Comparison of ENCODE assay signal across 6 cellular contexts in genomic region chr17:48820936-48821335, GRCh38. TPM values are rescaled to one million over a fixed set of nuclear protein-coding genes. Genes with fewer than 3 reads are reported as not detected.
"Had no signal": no experiment of that assay in that cellular context is flagged by ENCODE, and none has a peak within 500 bp of the region (broad histone marks: within the 10 kb centered on the region; RNA-seq: fewer than 3 reads in every experiment).

No MANE protein-coding gene starts in this region.

RNA-seq across cellular contexts. Expression of gene TTLL6, which starts 3.9 kb away (rescaled TPM):
- total RNA-seq: activated CD4-positive, alpha-beta memory T cell treated with anti-CD3 and anti-CD28 coated beads, Interleukin-2, amount 10 ng/mL, durations not matched to agents 7 days and 5 days; activated CD8-positive, alpha-beta memory T cell treated with anti-CD3 and anti-CD28 coated beads, Interleukin-2, amount 10 ng/mL, durations not matched to agents 7 days and 5 days; bronchial epithelial cell; OCI-LY7; PC-9; Right ventricle myocardium superior had no signal
